Comparison of ENCODE assay signal across 39 cellular contexts in genomic region chr1:98696077-98696476, GRCh38. TPM values are rescaled to one million over a fixed set of nuclear protein-coding genes. Genes with fewer than 3 reads are reported as not detected.
"Had no signal": no experiment of that assay in that cellular context is flagged by ENCODE, and none has a peak within 500 bp of the region (broad histone marks: within the 10 kb centered on the region; RNA-seq: fewer than 3 reads in every experiment).

No MANE protein-coding gene starts in this region.

- H3K27ac ChIP-seq: adrenal gland, body of pancreas, brain microvascular endothelial cell, breast epithelium, WERI-Rb-1 had no signal

- H3K4me1 Mint-ChIP-seq: activated CD4-positive, alpha-beta memory T cell treated with anti-CD3 and anti-CD28 coated beads, Interleukin-2, amount 10 ng/mL, durations not matched to agents 7 days and 5 days; activated CD4-positive, alpha-beta T cell treated with anti-CD3 and anti-CD28 coated beads for 36 hours; activated CD4-positive, alpha-beta T cell treated with anti-CD3 and anti-CD28 coated beads, Interleukin-2, amount 10 ng/mL, durations not matched to agents 7 days and 5 days; activated CD8-positive, alpha-beta memory T cell treated with anti-CD3 and anti-CD28 coated beads, Interleukin-2, amount 10 ng/mL, durations not matched to agents 7 days and 5 days; activated naive CD8-positive, alpha-beta T cell treated with anti-CD3 and anti-CD28 coated beads for 36 hours; activated T-helper 17 cell treated with anti-CD3 and anti-CD28 coated beads, Interleukin-2, amount 50 U/mL, for 72 hours; WTC11 had no signal

- H3K36me3 Mint-ChIP-seq: activated CD8-positive, alpha-beta memory T cell treated with anti-CD3 and anti-CD28 coated beads, Interleukin-2, amount 10 ng/mL, durations not matched to agents 7 days and 5 days; activated naive CD4-positive, alpha-beta T cell treated with anti-CD3 and anti-CD28 coated beads, Interleukin-2, amount 50 U/mL, for 72 hours; activated naive CD8-positive, alpha-beta T cell treated with anti-CD3 and anti-CD28 coated beads for 36 hours; WTC11 had no signal

- H3K4me1 ChIP-seq: adrenal gland, body of pancreas, breast epithelium had no signal

- H3K4me3 Mint-ChIP-seq: activated CD4-positive, alpha-beta memory T cell treated with anti-CD3 and anti-CD28 coated beads, Interleukin-2, amount 10 ng/mL, durations not matched to agents 7 days and 5 days; activated CD4-positive, alpha-beta T cell treated with anti-CD3 and anti-CD28 coated beads for 36 hours; activated CD4-positive, alpha-beta T cell treated with anti-CD3 and anti-CD28 coated beads, Interleukin-2, amount 10 ng/mL, durations not matched to agents 7 days and 5 days; activated CD8-positive, alpha-beta memory T cell treated with anti-CD3 and anti-CD28 coated beads, Interleukin-2, amount 10 ng/mL, durations not matched to agents 7 days and 5 days; activated CD8-positive, alpha-beta T cell treated with anti-CD3 and anti-CD28 coated beads, Interleukin-2, amount 10 ng/mL, durations not matched to agents 7 days and 5 days; activated naive CD4-positive, alpha-beta T cell treated with anti-CD3 and anti-CD28 coated beads for 36 hours; activated naive CD8-positive, alpha-beta T cell treated with anti-CD3 and anti-CD28 coated beads for 36 hours; activated T-cell treated with anti-CD3 and anti-CD28 coated beads, Interleukin-2, amount 50 U/mL, for 24 hours; activated T-helper 1 cell treated with anti-CD3 and anti-CD28 coated beads, Interleukin-12 subunit alpha, Interleukin-12 subunit beta, Interleukin-2, Interleukin-4 antibody, amounts not matched to agents 30 ng/mL and 10 ng/mL and 1 ng/mL, durations not matched to agents 14 hours and 24 hours and 36 hours; activated T-helper 17 cell treated with anti-CD3 and anti-CD28 coated beads, Interleukin-2, amount 50 U/mL, for 72 hours; T-helper 1 cell treated with Interleukin-12 subunit alpha and Interleukin-12 subunit beta and Interleukin-4 antibody, amounts not matched to agents 30 μg/mL and 1 μg/mL, for 36 hours; T-helper 2 cell treated with Interferon-gamma antibody and Interleukin-4, amounts not matched to agents 5 μg/mL and 100 μg/mL, for 36 hours; WTC11 had no signal

- DNase-seq: activated CD4-positive, alpha-beta memory T cell treated with anti-CD3 and anti-CD28 coated beads, Interleukin-2, amount 10 ng/mL, durations not matched to agents 7 days and 5 days; activated CD4-positive, alpha-beta T cell treated with anti-CD3 and anti-CD28 coated beads for 1 hour; activated CD4-positive, alpha-beta T cell treated with anti-CD3 and anti-CD28 coated beads for 36 hours; activated CD4-positive, alpha-beta T cell treated with anti-CD3 and anti-CD28 coated beads for 48 hours; activated CD4-positive, alpha-beta T cell treated with anti-CD3 and anti-CD28 coated beads, Interleukin-2, amount 10 ng/mL, durations not matched to agents 7 days and 5 days; activated CD4-positive, alpha-beta T cell treated with anti-CD3 and anti-CD28 coated beads, Interleukin-2, amount 50 U/mL, for 48 hours; activated CD4-positive, CD25-positive, alpha-beta regulatory T cell; activated CD8-positive, alpha-beta memory T cell treated with anti-CD3 and anti-CD28 coated beads for 24 hours; activated CD8-positive, alpha-beta memory T cell treated with anti-CD3 and anti-CD28 coated beads, Interleukin-2, amount 10 ng/mL, durations not matched to agents 7 days and 5 days; activated CD8-positive, alpha-beta memory T cell treated with anti-CD3 and anti-CD28 coated beads, Interleukin-2, amount 50 U/mL, for 48 hours; activated CD8-positive, alpha-beta T cell treated with anti-CD3 and anti-CD28 coated beads, Interleukin-2, amount 10 ng/mL, durations not matched to agents 7 days and 5 days; activated effector memory CD4-positive, alpha-beta T cell treated with anti-CD3 and anti-CD28 coated beads, Interleukin-2, amount 50 U/mL, for 16 hours; activated gamma-delta T cell treated with Interleukin-2 at 50 U/mL for 16 hours; activated naive CD4-positive, alpha-beta T cell; activated naive CD4-positive, alpha-beta T cell treated with anti-CD3 and anti-CD28 coated beads for 36 hours; activated naive CD4-positive, alpha-beta T cell treated with anti-CD3 and anti-CD28 coated beads, Interleukin-2, amount 50 U/mL, for 16 hours; activated naive CD8-positive, alpha-beta T cell treated with anti-CD3 and anti-CD28 coated beads for 36 hours; activated T-cell treated with anti-CD3 and anti-CD28 coated beads, Interleukin-2, amount 50 U/mL, for 24 hours; activated T-cell treated with anti-CD3 and anti-CD28 coated beads, Interleukin-2, amount 50 U/mL, for 48 hours; adrenal gland; amniotic stem cell; aorta; body of pancreas; brain microvascular endothelial cell; central memory CD4-positive, alpha-beta T cell; T-helper 2 cell; T-helper 9 cell; WERI-Rb-1 had no signal

- H3K36me3 ChIP-seq: adrenal gland, brain microvascular endothelial cell, breast epithelium, WERI-Rb-1 had no signal

- H3K27me3 Mint-ChIP-seq: activated CD4-positive, alpha-beta memory T cell treated with anti-CD3 and anti-CD28 coated beads, Interleukin-2, amount 10 ng/mL, durations not matched to agents 7 days and 5 days; activated CD4-positive, alpha-beta T cell treated with anti-CD3 and anti-CD28 coated beads for 36 hours; activated CD4-positive, alpha-beta T cell treated with anti-CD3 and anti-CD28 coated beads, Interleukin-2, amount 10 ng/mL, durations not matched to agents 7 days and 5 days; activated naive CD8-positive, alpha-beta T cell treated with anti-CD3 and anti-CD28 coated beads for 36 hours; activated T-helper 17 cell treated with anti-CD3 and anti-CD28 coated beads, Interleukin-2, amount 50 U/mL, for 72 hours had no signal

- ATAC-seq: activated CD4-positive, alpha-beta T cell treated with anti-CD3 and anti-CD28 coated beads for 36 hours; activated CD4-positive, CD25-positive, alpha-beta regulatory T cell treated with anti-CD3 and anti-CD28 coated beads, Interleukin-2, amount 50 U/mL, for 24 hours; activated CD8-positive, alpha-beta memory T cell treated with anti-CD3 and anti-CD28 coated beads, Interleukin-2, amount 10 ng/mL, durations not matched to agents 7 days and 5 days; activated CD8-positive, alpha-beta T cell treated with anti-CD3 and anti-CD28 coated beads, Interleukin-2, amount 10 ng/mL, durations not matched to agents 7 days and 5 days; activated naive CD4-positive, alpha-beta T cell treated with anti-CD3 and anti-CD28 coated beads, Interleukin-2, amount 50 U/mL, for 72 hours; activated T-helper 17 cell treated with anti-CD3 and anti-CD28 coated beads, Interleukin-2, amount 50 U/mL, for 72 hours; body of pancreas; WTC11 had no signal

- H3K27me3 ChIP-seq: adrenal gland, body of pancreas, brain microvascular endothelial cell, breast epithelium had no signal

- FAIRE-seq: astrocyte, colon, TTC549 had no signal

- H3K4me3 ChIP-seq: adrenal gland, body of pancreas, breast epithelium had no signal

- H3K27ac Mint-ChIP-seq: activated CD4-positive, alpha-beta memory T cell treated with anti-CD3 and anti-CD28 coated beads, Interleukin-2, amount 10 ng/mL, durations not matched to agents 7 days and 5 days; activated CD4-positive, alpha-beta T cell treated with anti-CD3 and anti-CD28 coated beads for 36 hours; activated CD4-positive, alpha-beta T cell treated with anti-CD3 and anti-CD28 coated beads, Interleukin-2, amount 10 ng/mL, durations not matched to agents 7 days and 5 days; activated CD8-positive, alpha-beta memory T cell treated with anti-CD3 and anti-CD28 coated beads, Interleukin-2, amount 10 ng/mL, durations not matched to agents 7 days and 5 days; activated CD8-positive, alpha-beta T cell treated with anti-CD3 and anti-CD28 coated beads, Interleukin-2, amount 10 ng/mL, durations not matched to agents 7 days and 5 days; activated naive CD4-positive, alpha-beta T cell treated with anti-CD3 and anti-CD28 coated beads for 36 hours; activated naive CD4-positive, alpha-beta T cell treated with anti-CD3 and anti-CD28 coated beads, Interleukin-2, amount 50 U/mL, for 72 hours; activated naive CD8-positive, alpha-beta T cell treated with anti-CD3 and anti-CD28 coated beads for 36 hours; activated T-cell treated with anti-CD3 and anti-CD28 coated beads, Interleukin-2, amount 50 U/mL, for 24 hours; activated T-helper 1 cell treated with anti-CD3 and anti-CD28 coated beads, Interleukin-12 subunit alpha, Interleukin-12 subunit beta, Interleukin-2, Interleukin-4 antibody, amounts not matched to agents 30 ng/mL and 10 ng/mL and 1 ng/mL, durations not matched to agents 14 hours and 24 hours and 36 hours; activated T-helper 17 cell treated with anti-CD3 and anti-CD28 coated beads, Interleukin-2, amount 50 U/mL, for 72 hours; T-helper 1 cell treated with Interleukin-12 subunit alpha and Interleukin-12 subunit beta and Interleukin-4 antibody, amounts not matched to agents 30 μg/mL and 1 μg/mL, for 36 hours; T-helper 2 cell treated with Interferon-gamma antibody and Interleukin-4, amounts not matched to agents 5 μg/mL and 100 μg/mL, for 36 hours; WTC11 had no signal

- H3K9me3 Mint-ChIP-seq: activated CD4-positive, alpha-beta memory T cell treated with anti-CD3 and anti-CD28 coated beads, Interleukin-2, amount 10 ng/mL, durations not matched to agents 7 days and 5 days; activated CD4-positive, alpha-beta T cell treated with anti-CD3 and anti-CD28 coated beads, Interleukin-2, amount 10 ng/mL, durations not matched to agents 7 days and 5 days; activated naive CD4-positive, alpha-beta T cell treated with anti-CD3 and anti-CD28 coated beads for 36 hours; activated naive CD4-positive, alpha-beta T cell treated with anti-CD3 and anti-CD28 coated beads, Interleukin-2, amount 50 U/mL, for 72 hours; activated naive CD8-positive, alpha-beta T cell treated with anti-CD3 and anti-CD28 coated beads for 36 hours; activated T-cell treated with anti-CD3 and anti-CD28 coated beads, Interleukin-2, amount 50 U/mL, for 24 hours; activated T-helper 1 cell treated with anti-CD3 and anti-CD28 coated beads, Interleukin-12 subunit alpha, Interleukin-12 subunit beta, Interleukin-2, Interleukin-4 antibody, amounts not matched to agents 30 ng/mL and 10 ng/mL and 1 ng/mL, durations not matched to agents 14 hours and 24 hours and 36 hours; activated T-helper 17 cell treated with anti-CD3 and anti-CD28 coated beads, Interleukin-2, amount 50 U/mL, for 72 hours; T-helper 1 cell treated with Interleukin-12 subunit alpha and Interleukin-12 subunit beta and Interleukin-4 antibody, amounts not matched to agents 30 μg/mL and 1 μg/mL, for 36 hours; T-helper 2 cell treated with Interferon-gamma antibody and Interleukin-4, amounts not matched to agents 5 μg/mL and 100 μg/mL, for 36 hours; WTC11 had no signal

- H3K9me3 ChIP-seq: adrenal gland, body of pancreas, breast epithelium had no signal

RNA-seq across cellular contexts. Expression of gene SNX7, which starts 34.6 kb away (rescaled TPM):
- total RNA-seq: activated CD4-positive, alpha-beta T cell treated with anti-CD3 and anti-CD28 coated beads, Interleukin-2, amount 10 ng/mL, durations not matched to agents 7 days and 5 days; activated CD8-positive, alpha-beta memory T cell treated with anti-CD3 and anti-CD28 coated beads, Interleukin-2, amount 10 ng/mL, durations not matched to agents 7 days and 5 days; activated CD8-positive, alpha-beta T cell treated with anti-CD3 and anti-CD28 coated beads, Interleukin-2, amount 10 ng/mL, durations not matched to agents 7 days and 5 days; activated naive CD8-positive, alpha-beta T cell treated with anti-CD3 and anti-CD28 coated beads for 36 hours; activated T-helper 1 cell treated with anti-CD3 and anti-CD28 coated beads, Interleukin-12 subunit alpha, Interleukin-12 subunit beta, Interleukin-2, Interleukin-4 antibody, amounts not matched to agents 30 ng/mL and 10 ng/mL and 1 ng/mL, durations not matched to agents 14 hours and 24 hours and 36 hours had no signal
